In genomic region chr3:25117005-25117593, GRCh38 we compare ENCODE assay signal across 23 cellular contexts.
DNase-seq lines count a peak whose midpoint lies in the region; ATAC-seq, FAIRE-seq and TF ChIP-seq lines count a peak whose summit lies in the region.
"Had no signal": no experiment of that assay in that cellular context is flagged by ENCODE, and none has a peak within 500 bp of the region (broad histone marks: within the 10 kb centered on the region; RNA-seq: fewer than 3 reads in every experiment).

No MANE protein-coding gene starts in this region.

- no peaks in the 10 kb centered on the region for H3K79me2 ChIP-seq in HepG2 (ENCODE audit: insufficient read depth, low read length)

- H3K9me3 ChIP-seq in HepG2 (ENCODE audit: low read length) (no peaks in the 10 kb centered on the region), right lobe of liver (no peaks in the 10 kb centered on the region), mucosa of rectum (ENCODE audit: control insufficient read depth in 2 of 2, low read length in 2 of 2) (no peaks in the 10 kb centered on the region), transverse colon (no peaks in the 10 kb centered on the region)
- H3K9me3 ChIP-seq: BLaER1, Caco-2 had no signal

- BruUV-seq in HepG2 (replicated peaks; lab: Mats Ljungman, UMichigan) = no TSS peak

- DNase-seq in HepG2 (ENCODE audit: low spot score) (no peak), right lobe of liver (no peak), transverse colon (peak; percentile 16), NCI-H748 (lab: John Stamatoyannopoulos, UW; ENCODE audit: unreplicated experiment) (no peak), NCI-H2227 treated with DMSO at 0.1 percent for 48 hours (lab: John Stamatoyannopoulos, UW) (no peak), NCI-H774 (lab: John Stamatoyannopoulos, UW) (no peak)
- DNase-seq: Caco-2; CD4-positive, CD25-positive, alpha-beta regulatory T cell; CD8-positive, alpha-beta T cell; DMS153; DMS79; EL; GDM1; GM23248; H9 had no signal

- TF ChIP-seq RAD21 in HepG2 (CRISPR knock-in tag; IDR thresholded peaks at IDR 0.05) = no peak

- CTCF ChIA-PET in HepG2 (lab: Yijun Ruan, JAX; ENCODE audit: low intra/inter-chr PET ratio, low total read pairs) = no interaction called here

- POLR2A ChIA-PET in HepG2 (lab: Yijun Ruan, JAX) = no interaction called here

- H2AFZ ChIP-seq in HepG2 (ENCODE audit: low read length) = no peak overlapping the region
- H2AFZ ChIP-seq: GM23248 had no signal

- TF ChIP-seq POLR2A in HepG2 (IDR thresholded peaks at IDR 0.05; ENCODE audit: insufficient read depth in 1 of 2, low read depth in 2 of 2, low read length in 2 of 2) = no peak
- no peak for TF ChIP-seq POLR2A in right lobe of liver (IDR thresholded peaks at IDR 0.05)
- no peak for TF ChIP-seq POLR2A in transverse colon (IDR thresholded peaks at IDR 0.05)

- no peaks in the 10 kb centered on the region for H3K27me3 ChIP-seq in HepG2 (ENCODE audit: control insufficient read depth in 1 of 2, insufficient read depth in 2 of 2, low read length in 2 of 2)
- no peaks in the 10 kb centered on the region for H3K27me3 ChIP-seq in right lobe of liver
- no peaks in the 10 kb centered on the region for H3K27me3 ChIP-seq in mucosa of rectum (ENCODE audit: control insufficient read depth in 2 of 2, insufficient read depth in 2 of 2, low read length in 2 of 2)
- H3K27me3 ChIP-seq in transverse colon = no peaks in the 10 kb centered on the region
- H3K27me3 ChIP-seq: BLaER1 had no signal

- H3K27ac ChIP-seq in HepG2 (ENCODE audit: extremely low read length, insufficient read depth, low read length) (no peak overlapping the region), right lobe of liver (no peak overlapping the region), mucosa of rectum (ENCODE audit: low read depth in 2 of 2, low read length in 2 of 2) (peak overlapping the region; percentile 34 to 41), transverse colon (peak overlapping the region; percentile 40 to 68 (median 51))
- H3K27ac ChIP-seq: 22Rv1, BLaER1, C4-2B, GM23248 had no signal

- TF ChIP-seq CTCF in HepG2 (CRISPR knock-in tag; IDR thresholded peaks at IDR 0.05) (no peak), right lobe of liver (IDR thresholded peaks at IDR 0.05) (no peak), transverse colon (IDR thresholded peaks at IDR 0.05) (no peak)

- H3K4me1 ChIP-seq in HepG2 (ENCODE audit: insufficient read depth, low read length) = no peaks in the 10 kb centered on the region
- no peaks in the 10 kb centered on the region for H3K4me1 ChIP-seq in right lobe of liver
- H3K4me1 ChIP-seq in mucosa of rectum (ENCODE audit: control insufficient read depth in 2 of 2, insufficient read depth in 2 of 2, low read length in 2 of 2) = peaks cover 4 to 26% of the 10 kb centered on the region in 2 donors
- H3K4me1 ChIP-seq in transverse colon = peaks cover 0 to 38% (median 9%) of the 10 kb centered on the region in 4 donors
- H3K4me1 ChIP-seq: BLaER1 had no signal

- H3K36me3 ChIP-seq in HepG2 (replicated peaks in 1 of 2; ENCODE audit: control insufficient read depth in 1 of 2, insufficient read depth in 2 of 2, low read length in 2 of 2) (no peaks in the 10 kb centered on the region), right lobe of liver (no peaks in the 10 kb centered on the region), mucosa of rectum (ENCODE audit: control insufficient read depth in 2 of 2, insufficient read depth in 2 of 2, low read length in 2 of 2) (no peaks in the 10 kb centered on the region), transverse colon (no peaks in the 10 kb centered on the region)
- H3K36me3 ChIP-seq: BLaER1 had no signal

- no peaks in the 10 kb centered on the region for H4K20me1 ChIP-seq in HepG2 (ENCODE audit: insufficient read depth, low read length)
- H4K20me1 ChIP-seq: BLaER1 had no signal

- ATAC-seq in HepG2 = no peak
- no peak for ATAC-seq in right lobe of liver
- ATAC-seq: CD8-positive, alpha-beta T cell; GM12878; HCT116 had no signal

- 2% methylated on average over 4 of the region's 4 CpGs for WGBS in HepG2 (ENCODE audit: low lambda C conversion rate)
- 63% methylated on average over 4 of the region's 4 CpGs for WGBS in right lobe of liver (ENCODE audit: insufficient coverage, low coverage, low lambda C conversion rate, missing lambda C conversion rate)
- WGBS in transverse colon (ENCODE audit: low coverage in 1 of 2), 2 donors = 48 to 59% methylated on average over 4 of the region's 4 CpGs

- no peak overlapping the region for H3K4me3 ChIP-seq in HepG2 (replicated peaks in 1 of 3; ENCODE audit: insufficient read depth in 1 of 3, low read depth in 2 of 3, low read length in 3 of 3)
- no peak overlapping the region for H3K4me3 ChIP-seq in right lobe of liver
- H3K4me3 ChIP-seq in mucosa of rectum (ENCODE audit: low read length in 2 of 2) = no peak overlapping the region
- no peak overlapping the region for H3K4me3 ChIP-seq in transverse colon
- H3K4me3 ChIP-seq: BLaER1, GM12878, GM23248 had no signal

- intact Hi-C loops in HepG2 (cut with micrococcal nuclease; ENCODE audit: unreplicated experiment) (no loop called here), right lobe of liver (cut with DNase I) (no loop called here), transverse colon (cut with DNase I; ENCODE audit: low total_unique reads) (no loop called here)

- H3K9ac ChIP-seq in HepG2 (ENCODE audit: insufficient read depth, low read depth, low read length) = no peak overlapping the region
- H3K9ac ChIP-seq in mucosa of rectum (ENCODE audit: low read depth in 1 of 2, low read length in 2 of 2) = no peak overlapping the region
- H3K9ac ChIP-seq: BLaER1, GM23248 had no signal

- H3K4me2 ChIP-seq in HepG2 (ENCODE audit: low read depth, low read length) = no peak overlapping the region
- H3K4me2 ChIP-seq: BLaER1 had no signal

- TF ChIP-seq EP300 in HepG2 (IDR thresholded peaks at IDR 0.05; ENCODE audit: low read depth in 2 of 2, low read length in 2 of 2) (no peak), HepG2 (CRISPR knock-in tag; IDR thresholded peaks at IDR 0.05; ENCODE audit: borderline replicate concordance) (no peak), transverse colon (IDR thresholded peaks at IDR 0.05; ENCODE audit: low read depth) (no peak)

- in situ Hi-C loops in HepG2 (cut with HindIII; ENCODE audit: extremely low pct_ligation_motif_present, low pct_unique_long_range_greater_than_20kb) = no loop called here
- in situ Hi-C loops in transverse colon (cut with MboI; ENCODE audit: low pct_ligation_motif_present in 1 of 4, low pct_unique_long_range_greater_than_20kb in 1 of 4, low sequenced_read_pairs in 3 of 4) = no loop called here

- no peak for FAIRE-seq in HepG2 (lab: Jason Lieb, UNC)
- FAIRE-seq: A204.1, GM12878, GM19239 had no signal

TF ChIP-seq in HepG2, 621 proteins besides CTCF, POLR2A, EP300 and RAD21:
- TF ChIP-seq BCL6 (CRISPR knock-in tag; IDR thresholded peaks at IDR 0.05) (peak; percentile 52), PAWR (CRISPR knock-in tag; IDR thresholded peaks at IDR 0.05; ENCODE audit: borderline replicate concordance) (no peak)
TF ChIP-seq in HepG2: peak in this region for 1.

Comparison
In these comparisons a context has a peak if more than half of its experiments do, and no peak if none do; other contexts are left out.
1. H3K27ac ChIP-seq: peak in mucosa of rectum (2 of 2) and transverse colon (4 of 4); none in HepG2 (single experiment) and right lobe of liver (0 of 3).